12 cellular contexts compared by ENCODE assay signal in genomic region chr4:73665924-73666323, GRCh38. TPM values are rescaled to one million over a fixed set of nuclear protein-coding genes. Genes with fewer than 3 reads are reported as not detected.
DNase-seq lines count a peak whose midpoint lies in the region; ATAC-seq, FAIRE-seq and TF ChIP-seq lines count a peak whose summit lies in the region.
"Not testable (repeated sequence)": the region's sequence is repeated elsewhere in the genome, so short reads cannot be mapped to it uniquely, and the experiment has no call there.
"Had no signal": no experiment of that assay in that cellular context is flagged by ENCODE, and none has a peak within 500 bp of the region (broad histone marks: within the 10 kb centered on the region; RNA-seq: fewer than 3 reads in every experiment).

No MANE protein-coding gene starts in this region.

- DNase-seq in BE2C: peak; percentile 46
- not testable (repeated sequence) for DNase-seq in GM12891 (ENCODE audit: insufficient read length, low spot score); LNCaP clone FGC (ENCODE audit: low read depth); Panc1 (ENCODE audit: low read depth, low spot score); K562 (ENCODE audit: extremely low read depth in 1 of 4, low spot score in 3 of 4); lower lobe of right lung; smooth muscle cell (lab: John Stamatoyannopoulos, UW; ENCODE audit: unreplicated experiment)
- DNase-seq in glomerular visceral epithelial cell (ENCODE audit: extremely low spot score): peak; percentile 7

- POLR2A ChIA-PET in Panc1 (lab: Charles Lee); K562 (lab: Yijun Ruan, JAX): not testable (repeated sequence)

- TF ChIP-seq POLR2A in GM12891 (IDR thresholded peaks at IDR 0.05; ENCODE audit: low read depth, low read length); K562 (conservative IDR thresholded peaks at IDR 0.05): not testable (repeated sequence)

- H3K4me1 ChIP-seq in BE2C; Panc1 (ENCODE audit: control insufficient read depth, insufficient read depth, low read length); K562 (replicated peaks in 1 of 2; ENCODE audit: control insufficient read depth in 2 of 2, insufficient read depth in 2 of 2, low read length in 2 of 2); lower lobe of right lung; smooth muscle cell (ENCODE audit: low read depth): not testable (repeated sequence)

- H4K20me1 ChIP-seq in K562 (replicated peaks; ENCODE audit: control insufficient read depth, insufficient read depth, low read length); smooth muscle cell (ENCODE audit: low read depth): not testable (repeated sequence)

- WGBS in K562 (ENCODE audit: insufficient coverage, low coverage, missing lambda C conversion rate): 32% methylated on average over 3 of the region's 7 CpGs
- 52% methylated on average over 7 of the region's 7 CpGs for WGBS in smooth muscle cell (ENCODE audit: low lambda C conversion rate)

- not testable (repeated sequence) for H3K79me2 ChIP-seq in K562 (ENCODE audit: control insufficient read depth, insufficient read depth, low read length); smooth muscle cell (ENCODE audit: low read depth)

- not testable (repeated sequence) for H3K9me3 ChIP-seq in BE2C; Panc1 (ENCODE audit: control insufficient read depth, insufficient read depth, low read depth, low read length); K562 (replicated peaks; ENCODE audit: control insufficient read depth, insufficient read depth, low read depth, low read length); lower lobe of right lung; smooth muscle cell (replicated peaks; ENCODE audit: low read depth)

- CTCF ChIA-PET in Panc1 (lab: Charles Lee); K562 (lab: Yijun Ruan, JAX; ENCODE audit: low intra/inter-chr PET ratio): not testable (repeated sequence)

- H3K27ac ChIP-seq in Panc1 (ENCODE audit: low read length); K562 (ENCODE audit: extremely low read depth, low read depth, low read length); lower lobe of right lung; smooth muscle cell (ENCODE audit: low read depth): not testable (repeated sequence)

- H3K9me1 ChIP-seq in K562 (ENCODE audit: control insufficient read depth, insufficient read depth, low read length): not testable (repeated sequence)

- peak; percentile 13 for FAIRE-seq in GM12891 (lab: Jason Lieb, UNC)
- not testable (repeated sequence) for FAIRE-seq in K562 (lab: Jason Lieb, UNC)

- H3F3A ChIP-seq in smooth muscle cell (ENCODE audit: low read depth): not testable (repeated sequence)

- H3K36me3 ChIP-seq in BE2C; Panc1 (ENCODE audit: control insufficient read depth, insufficient read depth, low read length); K562 (ENCODE audit: control insufficient read depth, insufficient read depth, low read length); lower lobe of right lung; smooth muscle cell (ENCODE audit: low read depth): not testable (repeated sequence)

- not testable (repeated sequence) for H3K4me2 ChIP-seq in K562 (ENCODE audit: insufficient read depth, low read length); smooth muscle cell

- in situ Hi-C loops in Panc1 (cut with HindIII; ENCODE audit: low pct_unique_long_range_greater_than_20kb, low sequenced_read_pairs): not testable (repeated sequence)
- in situ Hi-C loops in K562 (cut with MboI): loop anchor here (10.0 kb wide), 1 partner anchor 369 kb away; the partner anchor contains the start of gene CXCL3

- H2AFZ ChIP-seq in K562 (ENCODE audit: low read depth, low read length); smooth muscle cell (ENCODE audit: low read depth): not testable (repeated sequence)

- H3K4me3 ChIP-seq in BE2C (ENCODE audit: low read depth, low read length); LNCaP clone FGC (ENCODE audit: low read depth, low read length); Panc1 (ENCODE audit: low read depth in 2 of 2, low read length in 2 of 2); K562; lower lobe of right lung; smooth muscle cell: not testable (repeated sequence)

- H3K27me3 ChIP-seq in BE2C; Panc1 (ENCODE audit: control insufficient read depth, insufficient read depth, low read length); K562 (ENCODE audit: control insufficient read depth in 2 of 2, insufficient read depth in 2 of 2, low read length in 2 of 2); lower lobe of right lung (ENCODE audit: low read depth); smooth muscle cell (ENCODE audit: low read depth): not testable (repeated sequence)

- not testable (repeated sequence) for TF ChIP-seq EP300 in K562 (IDR thresholded peaks at IDR 0.05; ENCODE audit: low read length)

- not testable (repeated sequence) for BruUV-seq in Panc1 (replicated peaks; lab: Mats Ljungman, UMichigan); K562 (replicated peaks; lab: Mats Ljungman, UMichigan)

- not testable (repeated sequence) for ATAC-seq in Panc1, K562, lower lobe of right lung

- TF ChIP-seq RAD21 in K562 (CRISPR knock-in tag; conservative IDR thresholded peaks at IDR 0.05 in 1 of 2, IDR thresholded peaks at IDR 0.05 in 1 of 2): peak; percentile 24 to 63; a peak in 3 of 4 replicates

- TF ChIP-seq CTCF in BE2C (IDR thresholded peaks at IDR 0.05; ENCODE audit: low read depth, low read length): peak; percentile 44
- TF ChIP-seq CTCF in LNCaP clone FGC (IDR thresholded peaks at IDR 0.05; ENCODE audit: control insufficient read depth, extremely low read depth, insufficient read depth): peak; percentile 33; the same call in 1 of the 2 replicates
- peak; percentile 22; the same call in 1 of the 2 replicates for TF ChIP-seq CTCF in Panc1 (IDR thresholded peaks at IDR 0.05)
- TF ChIP-seq CTCF in K562 (IDR thresholded peaks at IDR 0.05 in 2 of 3, conservative IDR thresholded peaks at IDR 0.05 in 1 of 3; ENCODE audit: insufficient read depth in 2 of 3, low read depth in 1 of 3, low read length in 3 of 3): peak; percentile 15 to 41 (median 17); a peak in 3 of 6 replicates
- TF ChIP-seq CTCF in lower lobe of right lung (IDR thresholded peaks at IDR 0.05): peak; percentile 9
- peak; percentile 36 for TF ChIP-seq CTCF in smooth muscle cell (IDR thresholded peaks at IDR 0.05; ENCODE audit: borderline replicate concordance, insufficient read depth, poor library complexity, severe bottlenecking)

- H3K9ac ChIP-seq in K562 (ENCODE audit: insufficient read depth in 1 of 2, low read depth in 2 of 2, low read length in 2 of 2); smooth muscle cell (ENCODE audit: low read depth): not testable (repeated sequence)

- intact Hi-C loops in Panc1 (cut with micrococcal nuclease; ENCODE audit: unreplicated experiment); K562 (cut with micrococcal nuclease): not testable (repeated sequence)
- intact Hi-C loops in lower lobe of right lung (cut with DNase I): loop anchor here (10.0 kb wide), 1 partner anchor 469 kb away; no protein-coding TSS in a partner anchor

TF ChIP-seq in K562, 482 proteins besides CTCF, POLR2A, EP300 and RAD21 (continues in another document):
- 0 out of 2 replicates have a peak, but pooled peaks have one; percentile 27 for TF ChIP-seq SMC3 (conservative IDR thresholded peaks at IDR 0.05; ENCODE audit: insufficient read depth, low read depth, low read length)

RNA-seq across cellular contexts. Expression of gene RASSF6, which starts 45.7 kb away (rescaled TPM):
- polyA plus RNA-seq in BE2C (2012; ENCODE audit: insufficient read depth, insufficient read length, low read depth): not detected
- polyA plus RNA-seq in GM12891 (2012; ENCODE audit: low read depth, missing spikeins): 0.21 TPM
- total RNA-seq in Panc1 (2021; ENCODE audit: unreplicated experiment): 0.15 TPM
- polyA plus RNA-seq in Panc1 (2012; ENCODE audit: insufficient read length): 0.05 TPM
- 0.25 TPM in 1 of 2 replicates, not detected in the other for total RNA-seq in K562 (2011; cell fraction: chromatin; rRNA removed; ENCODE audit: low replicate concordance)
- total RNA-seq in K562 (2011; cell fraction: nucleolus; rRNA removed): not detected in 2 replicates
- not detected in 2 replicates for total RNA-seq in K562 (2011; cell fraction: nucleoplasm; rRNA removed)
- under 0.01 and 0.04 TPM in 2 replicates for total RNA-seq in K562 (2014; rRNA removed)
- total RNA-seq in K562 (2014; rRNA removed; fragmentation: Illumina TruSeq; extraction: Trizol): 0.04 and 0.16 TPM in 2 replicates
- 0.08 and 0.25 TPM in 2 replicates for total RNA-seq in K562 (2015; rRNA removed; fragmentation: Illumina TruSeq; extraction: Trizol)
- total RNA-seq in K562 (2021): 0.02 and 0.11 TPM in 2 replicates
- 0.07 and 0.08 TPM in 2 replicates for polyA plus RNA-seq in K562 (2011; rRNA removed)
- polyA plus RNA-seq in K562 (2011; cell fraction: cytosol; rRNA removed): under 0.01 and 0.01 TPM in 2 replicates
- polyA plus RNA-seq in K562 (2011; cell fraction: nucleus; rRNA removed): 0.01 TPM in 1 of 2 replicates, not detected in the other
- polyA plus RNA-seq in K562 (2012): 0.10 and 0.40 TPM in 2 replicates
- polyA plus RNA-seq in K562 (2014; fragmentation: Illumina TruSeq; extraction: Trizol): 0.07 and 0.10 TPM in 2 replicates
- polyA plus RNA-seq in K562 (2014; fragmentation: Nextera tagmentation; extraction: Ambion mirVana): under 1 TPM in 1 of 2 experiments, not detected in 1; 0.04 TPM
- 0.07 and 0.08 TPM in 2 replicates for polyA plus RNA-seq in K562 (2014; rRNA removed)
- polyA minus RNA-seq in K562 (2011; rRNA and poly(A)+ RNA removed): 0.07 TPM in 1 of 2 replicates, not detected in the other
- polyA minus RNA-seq in K562 (2011; cell fraction: cytosol; rRNA and poly(A)+ RNA removed): not detected in 2 replicates
- polyA minus RNA-seq in K562 (2011; cell fraction: nucleus; rRNA and poly(A)+ RNA removed): 0.11 and 0.13 TPM in 2 replicates
- 1.9 TPM for total RNA-seq in lower lobe of right lung
- 0.09 TPM in 1 of 2 replicates, not detected in the other for total RNA-seq in smooth muscle cell
- polyA plus RNA-seq in smooth muscle cell: 0.28 TPM in 1 of 2 replicates, not detected in the other
- total RNA-seq: CD8-positive, alpha-beta memory T cell; Daoy; M059J; Right ventricle myocardium inferior had no signal
- polyA plus RNA-seq: CD8-positive, alpha-beta memory T cell had no signal
